18 cellular contexts compared by ENCODE assay signal in genomic region chr9:38039907-38040682, GRCh38. TPM values are rescaled to one million over a fixed set of nuclear protein-coding genes. Genes with fewer than 3 reads are reported as not detected.
DNase-seq lines count a peak whose midpoint lies in the region; TF ChIP-seq lines count a peak whose summit lies in the region.
"Had no signal": no experiment of that assay in that cellular context is flagged by ENCODE, and none has a peak within 500 bp of the region (broad histone marks: within the 10 kb centered on the region; RNA-seq: fewer than 3 reads in every experiment).

No MANE protein-coding gene starts in this region.

- H3K9me3 Mint-ChIP-seq in Caco-2 (ENCODE audit: unreplicated experiment): no peaks in the 10 kb centered on the region
- H3K9me3 Mint-ChIP-seq in endodermal cell: no peaks in the 10 kb centered on the region
- H3K9me3 Mint-ChIP-seq: natural killer cell had no signal

- H3K9ac ChIP-seq in endodermal cell (ENCODE audit: extremely low read depth, low read length, poor library complexity, severe bottlenecking): no peak overlapping the region
- H3K9ac ChIP-seq: BLaER1 had no signal

- H3K27me3 Mint-ChIP-seq in Caco-2 (ENCODE audit: insufficient read depth, unreplicated experiment) (no peaks in the 10 kb centered on the region), endodermal cell (ENCODE audit: insufficient read depth) (no peaks in the 10 kb centered on the region)

- DNase-seq in Caco-2: no peak
- peak; percentile 61 for DNase-seq in OCI-M1 (lab: John Stamatoyannopoulos, UW)
- no peak for DNase-seq in endodermal cell
- no peak for DNase-seq in Kasumi-1 (lab: John Stamatoyannopoulos, UW)
- DNase-seq in kidney glomerular epithelial cell (lab: John Stamatoyannopoulos, UW): no peak
- no peak for DNase-seq in NK-92 (lab: John Stamatoyannopoulos, UW; ENCODE audit: unreplicated experiment)
- no peak for DNase-seq in foreskin fibroblast
- DNase-seq: activated CD4-positive, CD25-positive, alpha-beta regulatory T cell; activated effector memory CD4-positive, alpha-beta T cell treated with Interleukin-2 at 50 U/mL for 16 hours; cortex of kidney; natural killer cell; NCI-H1417; NCI-H345; stimulated activated CD4-positive, alpha-beta T cell treated with anti-CD3 and anti-CD28 coated beads, Interleukin-1b, Interleukin-23, amount 100 ng/mL, for 48 hours; SW 1271; thyroid gland had no signal

- H3K27me3 ChIP-seq in Caco-2 (replicated peaks; ENCODE audit: control insufficient read depth, insufficient read depth, low read length) (no peaks in the 10 kb centered on the region), endodermal cell (ENCODE audit: control insufficient read depth, insufficient read depth, low read length, poor library complexity, severe bottlenecking) (no peaks in the 10 kb centered on the region), neutrophil (peaks cover 5% of the 10 kb centered on the region)
- H3K27me3 ChIP-seq: BLaER1, thyroid gland had no signal

- intact Hi-C loops in Caco-2 (cut with micrococcal nuclease; ENCODE audit: unreplicated experiment): no loop called here

- TF ChIP-seq CTCF in Caco-2 (IDR thresholded peaks at IDR 0.05; ENCODE audit: insufficient read depth in 1 of 2, low read depth in 1 of 2, low read length in 1 of 2, severe bottlenecking in 1 of 2, unreplicated experiment in 1 of 2) (no peak), endodermal cell (conservative IDR thresholded peaks at IDR 0.05) (no peak), neutrophil (IDR thresholded peaks at IDR 0.05) (no peak), foreskin fibroblast (IDR thresholded peaks at IDR 0.05; ENCODE audit: low read depth, low read length) (no peak)

- H3K4me1 Mint-ChIP-seq in Caco-2 (ENCODE audit: low read depth, unreplicated experiment) (peaks cover 40% of the 10 kb centered on the region), endodermal cell (peaks cover 44% of the 10 kb centered on the region)

- no peaks in the 10 kb centered on the region; the same call in 1 of the 2 replicates for H3K36me3 ChIP-seq in Caco-2 (ENCODE audit: control insufficient read depth, insufficient read depth, low read length)
- peaks cover 23% of the 10 kb centered on the region for H3K36me3 ChIP-seq in endodermal cell (ENCODE audit: control insufficient read depth, insufficient read depth, low read length)
- no peaks in the 10 kb centered on the region for H3K36me3 ChIP-seq in neutrophil
- H3K36me3 ChIP-seq: BLaER1, thyroid gland had no signal

- POLR2A ChIA-PET in Caco-2 (lab: Charles Lee): no interaction called here

- H3K4me3 Mint-ChIP-seq in Caco-2 (ENCODE audit: unreplicated experiment): no peak overlapping the region
- no peak overlapping the region for H3K4me3 Mint-ChIP-seq in endodermal cell
- H3K4me3 Mint-ChIP-seq: natural killer cell had no signal

- H3K4me3 ChIP-seq in Caco-2 (ENCODE audit: low read depth, low read length) (no peak overlapping the region), endodermal cell (ENCODE audit: low read length) (no peak overlapping the region), neutrophil (ENCODE audit: low read depth in 1 of 2, low read length in 1 of 2) (no peak overlapping the region), foreskin fibroblast (ENCODE audit: low read depth in 1 of 2, low read length in 2 of 2) (no peak overlapping the region)
- H3K4me3 ChIP-seq: BLaER1, thyroid gland had no signal

- H3K9me3 ChIP-seq in Caco-2: no peaks in the 10 kb centered on the region
- H3K9me3 ChIP-seq in endodermal cell (ENCODE audit: control insufficient read depth, low read length): no peaks in the 10 kb centered on the region
- H3K9me3 ChIP-seq in neutrophil: no peaks in the 10 kb centered on the region
- H3K9me3 ChIP-seq: BLaER1, thyroid gland had no signal

- WGBS in endodermal cell (ENCODE audit: insufficient coverage in 1 of 2, insufficient read length in 1 of 2), 2 experiments: 85 to 91% methylated on average over 13 to 21 of the region's 21 CpGs

- H3K27ac ChIP-seq in endodermal cell (ENCODE audit: low read depth, low read length) (peak overlapping the region; percentile 41), neutrophil (peak overlapping the region; percentile 62)
- H3K27ac ChIP-seq: thyroid gland had no signal

- H3K36me3 Mint-ChIP-seq in Caco-2 (ENCODE audit: insufficient read depth, unreplicated experiment): peaks cover 5% of the 10 kb centered on the region
- H3K36me3 Mint-ChIP-seq in endodermal cell (ENCODE audit: low read depth): peaks cover 4% of the 10 kb centered on the region
- H3K36me3 Mint-ChIP-seq: natural killer cell had no signal

- BruUV-seq in Caco-2 (replicated peaks; lab: Mats Ljungman, UMichigan): no TSS peak

- CTCF ChIA-PET in Caco-2 (lab: Charles Lee): no interaction called here

- H3K4me1 ChIP-seq in Caco-2: peaks cover 39% of the 10 kb centered on the region
- H3K4me1 ChIP-seq in endodermal cell (ENCODE audit: control insufficient read depth, insufficient read depth, low read length): peaks cover 14% of the 10 kb centered on the region
- peaks cover 54 to 58% of the 10 kb centered on the region in 2 experiments for H3K4me1 ChIP-seq in neutrophil (ENCODE audit: control insufficient read depth in 1 of 2, insufficient read depth in 1 of 2, low read depth in 1 of 2, low read length in 1 of 2)

- H3K27ac Mint-ChIP-seq in Caco-2 (ENCODE audit: unreplicated experiment) (peak overlapping the region; percentile 45), endodermal cell (no peak overlapping the region)
- H3K27ac Mint-ChIP-seq: natural killer cell had no signal

RNA-seq across cellular contexts. Expression of gene SHB, which starts 28.9 kb away (rescaled TPM):
- total RNA-seq in Caco-2 (2022): 18.3 and 18.4 TPM in 2 replicates
- 10 to 100 TPM; 28.1 to 38.1 TPM for total RNA-seq in endodermal cell
- polyA plus RNA-seq in endodermal cell (2013, experiment 1 of 2): 10.8 TPM
- polyA plus RNA-seq in endodermal cell (2013, experiment 2 of 2): 12.5 TPM
